14 cellular contexts compared by ENCODE assay signal in the genomic region with DNA sequence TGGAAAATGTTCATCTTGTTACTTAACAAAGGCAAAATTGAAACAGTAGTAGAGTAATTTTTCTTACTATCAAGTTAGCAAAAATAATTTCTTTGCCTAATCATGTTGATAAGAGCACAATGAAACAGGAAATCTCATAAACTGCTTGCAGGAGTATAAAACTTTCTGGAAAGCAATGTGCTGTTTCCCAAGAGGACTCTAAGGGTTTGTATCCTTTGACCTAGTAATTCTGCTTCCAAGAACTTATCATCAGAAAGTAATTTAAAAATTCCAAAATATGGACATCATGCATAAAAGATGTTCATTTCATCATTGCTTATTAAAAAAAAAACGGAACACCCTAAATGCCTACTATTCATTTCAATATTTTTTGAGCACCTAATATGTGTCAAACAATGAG. TPM values are rescaled to one million over a fixed set of nuclear protein-coding genes. Genes with fewer than 3 reads are reported as not detected.
A peak's percentile ranks its signal among the peaks of the same experiment; 100 is the strongest.
DNase-seq lines count a peak whose midpoint lies in the region; ATAC-seq lines count a peak whose summit lies in the region.
"Had no signal": no experiment of that assay in that cellular context is flagged by ENCODE, and none has a peak within 500 bp of the region (broad histone marks: within the 10 kb centered on the region; RNA-seq: fewer than 3 reads in every experiment).

No MANE protein-coding gene starts in this region.

- H2BK5ac ChIP-seq in mesenchymal stem cell (ENCODE audit: low read depth, low read length, poor library complexity, severe bottlenecking) = no peak overlapping the region

- H4K20me1 ChIP-seq in BLaER1 (no peaks in the 10 kb centered on the region), GM23248 (ENCODE audit: insufficient read depth) (no peaks in the 10 kb centered on the region)

- WGBS in GM23248 (ENCODE audit: low coverage in 1 of 2, low lambda C conversion rate in 2 of 2, missing lambda C conversion rate in 2 of 2), 2 experiments = 5 to 13% methylated on average over 1 of the region's 1 CpG
- 100% methylated on average over 1 of the region's 1 CpG for WGBS in mesenchymal stem cell

- peaks cover 50 to 60% of the 10 kb centered on the region in 2 donors for H3K4me1 Mint-ChIP-seq in effector memory CD8-positive, alpha-beta T cell (ENCODE audit: low read depth in 2 of 2)

- H2AK5ac ChIP-seq in mesenchymal stem cell (ENCODE audit: low read length, severe bottlenecking) = no peak overlapping the region

- H3K4me1 ChIP-seq in BLaER1 (peaks cover 100% of the 10 kb centered on the region), GM23248 (ENCODE audit: insufficient read depth) (peaks cover 16% of the 10 kb centered on the region), mesenchymal stem cell (ENCODE audit: control insufficient read depth, insufficient read depth, low read depth, low read length) (no peaks in the 10 kb centered on the region)

- H3K9me3 Mint-ChIP-seq in effector memory CD8-positive, alpha-beta T cell = no peaks in the 10 kb centered on the region

- peak overlapping the region in 1 of 2 donors; percentile 18 for H3K4me3 Mint-ChIP-seq in effector memory CD8-positive, alpha-beta T cell
- H3K4me3 Mint-ChIP-seq: B cell had no signal

- no peak overlapping the region for H3K4ac ChIP-seq in mesenchymal stem cell (ENCODE audit: low read depth in 1 of 2, low read length in 2 of 2)

- no peak overlapping the region for H3K23ac ChIP-seq in mesenchymal stem cell (ENCODE audit: low read length in 2 of 2)

- H2BK120ac ChIP-seq in mesenchymal stem cell (ENCODE audit: low read depth, low read length) = no peak overlapping the region

- H3K9me3 ChIP-seq in BLaER1 = 0 out of 2 replicates have a peak, but pooled peaks cover under 1% of the 10 kb centered on the region
- H3K9me3 ChIP-seq in GM23248 (ENCODE audit: low read depth) = no peaks in the 10 kb centered on the region
- H3K9me3 ChIP-seq in mesenchymal stem cell (ENCODE audit: control insufficient read depth, low read length) = no peaks in the 10 kb centered on the region
- H3K9me3 ChIP-seq: upper lobe of left lung had no signal

- H3K14ac ChIP-seq in mesenchymal stem cell (ENCODE audit: low read length in 2 of 2) = no peak overlapping the region

- H3K27me3 Mint-ChIP-seq in effector memory CD8-positive, alpha-beta T cell = no peaks in the 10 kb centered on the region
- H3K27me3 Mint-ChIP-seq: B cell had no signal

- in situ Hi-C loops in GM23248 (cut with MboI) = no loop called here

- no peaks in the 10 kb centered on the region for H3K9me2 ChIP-seq in GM23248 (ENCODE audit: insufficient read depth)

- no peaks in the 10 kb centered on the region for H3F3A ChIP-seq in GM23248 (ENCODE audit: insufficient read depth)

- no peak for ATAC-seq in effector memory CD8-positive, alpha-beta T cell (replicated peaks)
- ATAC-seq: foreskin keratinocyte had no signal

- H3K27me3 ChIP-seq in BLaER1 = no peaks in the 10 kb centered on the region
- H3K27me3 ChIP-seq in GM23248 (replicated peaks; ENCODE audit: insufficient read depth) = no peaks in the 10 kb centered on the region
- H3K27me3 ChIP-seq in mesenchymal stem cell (ENCODE audit: control insufficient read depth in 1 of 2, insufficient read depth in 1 of 2, low read length in 2 of 2) = no peaks in the 10 kb centered on the region
- H3K27me3 ChIP-seq: foreskin keratinocyte, upper lobe of left lung had no signal

- no peak overlapping the region for H3K4me3 ChIP-seq in BLaER1
- H3K4me3 ChIP-seq in GM23248 = no peak overlapping the region
- H3K4me3 ChIP-seq in mesenchymal stem cell (ENCODE audit: insufficient read depth in 1 of 2, low read depth in 1 of 2, low read length in 2 of 2) = peak overlapping the region in 1 of 2 experiments; percentile 23
- H3K4me3 ChIP-seq: upper lobe of left lung had no signal

- H2BK15ac ChIP-seq in mesenchymal stem cell (ENCODE audit: low read depth, poor library complexity, severe bottlenecking) = no peak overlapping the region

- no peaks in the 10 kb centered on the region for H3K79me2 ChIP-seq in GM23248 (ENCODE audit: insufficient read depth)
- H3K79me2 ChIP-seq: parathyroid adenoma had no signal

- no peak overlapping the region for H2AFZ ChIP-seq in GM23248
- H2AFZ ChIP-seq in mesenchymal stem cell (ENCODE audit: low read depth, low read length) = no peak overlapping the region
- H2AFZ ChIP-seq: parathyroid adenoma had no signal

- H3K9ac ChIP-seq in BLaER1 (no peak overlapping the region), GM23248 (no peak overlapping the region), mesenchymal stem cell (ENCODE audit: low read length) (peak overlapping the region; percentile 16)
- H3K9ac ChIP-seq: parathyroid adenoma had no signal

- no peak overlapping the region for H4K91ac ChIP-seq in mesenchymal stem cell (ENCODE audit: low read length)

- peaks cover 38% of the 10 kb centered on the region for H3K36me3 Mint-ChIP-seq in effector memory CD8-positive, alpha-beta T cell (ENCODE audit: insufficient read depth)

- DNase-seq in GM23248 (peak; percentile 39), mesenchymal stem cell (no peak), CD1c-positive myeloid dendritic cell (ENCODE audit: extremely low spot score) (no peak), caudate nucleus (lab: John Stamatoyannopoulos, UW) (no peak)
- no peak for DNase-seq in effector memory CD8-positive, alpha-beta T cell
- no peak for DNase-seq in stimulated activated CD4-positive, alpha-beta T cell treated with anti-CD3 and anti-CD28 coated beads, Interleukin-4, amount 100 ng/mL, for 1 hour
- DNase-seq in activated CD4-positive, alpha-beta T cell treated with anti-CD3 and anti-CD28 coated beads for 4 hours = no peak
- DNase-seq: dermis blood vessel endothelial cell, foreskin keratinocyte, midbrain, upper lobe of left lung had no signal

- H3K36me3 ChIP-seq in BLaER1 (no peaks in the 10 kb centered on the region), GM23248 (ENCODE audit: low read depth) (no peaks in the 10 kb centered on the region), mesenchymal stem cell (ENCODE audit: control insufficient read depth in 1 of 2, insufficient read depth in 2 of 2, low read depth in 1 of 2, low read length in 2 of 2) (no peaks in the 10 kb centered on the region)
- H3K36me3 ChIP-seq: upper lobe of left lung had no signal

- H3K79me1 ChIP-seq in mesenchymal stem cell (replicated peaks; ENCODE audit: low read length, poor library complexity, severe bottlenecking) = no peaks in the 10 kb centered on the region

- H3K27ac Mint-ChIP-seq in effector memory CD8-positive, alpha-beta T cell = peak overlapping the region; percentile 95 to 99
- H3K27ac Mint-ChIP-seq: B cell had no signal

- H2BK12ac ChIP-seq in mesenchymal stem cell (ENCODE audit: low read length in 2 of 2) = no peak overlapping the region

- no peak overlapping the region for H3K18ac ChIP-seq in mesenchymal stem cell (ENCODE audit: low read depth in 1 of 2, low read length in 2 of 2)

- H3K4me2 ChIP-seq in BLaER1 = peak overlapping the region; percentile 77
- peak overlapping the region; percentile 10 for H3K4me2 ChIP-seq in GM23248 (ENCODE audit: unreplicated experiment)
- no peak overlapping the region for H3K4me2 ChIP-seq in mesenchymal stem cell (ENCODE audit: low read length, poor library complexity, severe bottlenecking)

- no peak overlapping the region for H4K8ac ChIP-seq in mesenchymal stem cell (ENCODE audit: low read length)

- peak overlapping the region; percentile 69 for H3K27ac ChIP-seq in BLaER1
- H3K27ac ChIP-seq in GM23248 = no peak overlapping the region
- no peak overlapping the region for H3K27ac ChIP-seq in mesenchymal stem cell (ENCODE audit: low read length, poor library complexity, severe bottlenecking)
- H3K27ac ChIP-seq in caudate nucleus (ENCODE audit: low read depth, low read length) = no peak overlapping the region
- H3K27ac ChIP-seq: foreskin keratinocyte, parathyroid adenoma, upper lobe of left lung had no signal

RNA-seq across cellular contexts. Expression of a gene that starts 46.1 kb away (rescaled TPM):
- 2.1 and 2.7 TPM in 2 replicates for total RNA-seq in GM23248 (2014; rRNA removed; shearing (Covaris generic))
- 6.3 and 7.4 TPM in 2 replicates for polyA plus RNA-seq in GM23248 (2016; fragmentation: Nextera tagmentation; extraction: Ambion mirVana)
- 8.2 TPM for polyA plus RNA-seq in mesenchymal stem cell (2013, experiment 1 of 2)
- polyA plus RNA-seq in mesenchymal stem cell (2013, experiment 2 of 2) = 7.2 TPM
